Comparison of ENCODE assay signal across 9 cellular contexts in the genomic region with DNA sequence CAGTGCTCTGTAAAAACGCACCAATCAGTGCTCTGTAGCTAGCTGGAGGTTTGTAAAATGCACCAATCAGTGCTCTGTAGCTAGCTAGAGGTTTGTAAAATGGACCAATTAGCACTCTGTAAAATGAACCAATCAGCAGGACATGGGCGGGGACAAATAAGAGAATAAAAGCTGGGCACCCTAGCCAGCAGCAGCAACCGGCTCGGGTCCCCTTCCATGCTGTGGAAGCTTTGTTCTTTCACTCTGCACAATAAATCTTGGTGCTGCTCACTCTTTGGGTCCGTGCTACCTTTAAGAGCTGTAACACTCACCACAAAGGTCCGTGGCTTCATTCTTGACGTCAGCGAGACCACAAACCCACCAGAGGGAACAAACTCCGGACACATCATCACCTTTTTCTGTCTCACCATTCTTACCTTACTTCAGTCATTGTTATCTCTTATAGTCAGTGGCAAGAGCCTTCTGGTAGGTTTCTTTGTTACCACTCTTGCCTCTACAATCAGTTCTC. TPM values are rescaled to one million over a fixed set of nuclear protein-coding genes. Genes with fewer than 3 reads are reported as not detected.
DNase-seq lines count a peak whose midpoint lies in the region; ATAC-seq and TF ChIP-seq lines count a peak whose summit lies in the region.
"Not testable (repeated sequence)": the region's sequence is repeated elsewhere in the genome, so short reads cannot be mapped to it uniquely, and the experiment has no call there.
"Had no signal": no experiment of that assay in that cellular context is flagged by ENCODE, and none has a peak within 500 bp of the region (broad histone marks: within the 10 kb centered on the region; RNA-seq: fewer than 3 reads in every experiment).

No MANE protein-coding gene starts in this region.

- CTCF ChIA-PET in activated CD4-positive, alpha-beta T cell treated with anti-CD3 and anti-CD28 coated beads for 36 hours (lab: Charles Lee): interaction anchor here (0.6 to 1.2 kb wide), 2 partner anchors 20 to 418 kb away, joined by 3 read pairs; no protein-coding TSS in a partner anchor

- intact Hi-C loops in activated CD4-positive, alpha-beta T cell treated with anti-CD3 and anti-CD28 coated beads for 36 hours (cut with DNase I, micrococcal nuclease): loop anchor here (5.0 to 10.0 kb wide), 4 partner anchors 443 to 1213 kb away; partner anchors contain the start of genes NSUN6 (in 1 of the 2), PTER (in 1 of the 2) and TRDMT1 (in 1 of the 2)
- intact Hi-C loops in left ventricle myocardium inferior (cut with micrococcal nuclease): not testable (repeated sequence)

- H3K4me1 ChIP-seq in CD4-positive, CD25-positive, alpha-beta regulatory T cell (ENCODE audit: control insufficient read depth, insufficient read depth, low read length, poor library complexity, severe bottlenecking): peaks cover 68% of the 10 kb centered on the region
- peaks cover 86% of the 10 kb centered on the region for H3K4me1 ChIP-seq in left ventricle myocardium inferior

- peak; percentile 67 to 70 (median 69) for DNase-seq in CD4-positive, CD25-positive, alpha-beta regulatory T cell
- peak; percentile 9 for DNase-seq in M059J (ENCODE audit: low read depth)
- peak; percentile 72 for DNase-seq in activated CD4-positive, alpha-beta T cell treated with anti-CD3 and anti-CD28 coated beads for 36 hours
- DNase-seq in activated T-cell treated with anti-CD3 and anti-CD28 coated beads for 24 hours (ENCODE audit: low read depth): peak; percentile 48
- DNase-seq in activated naive CD4-positive, alpha-beta T cell treated with anti-CD3 and anti-CD28 coated beads, Interleukin-2, amount 50 U/mL, for 72 hours (ENCODE audit: low spot score in 2 of 2): peak; percentile 34 to 81
- DNase-seq in left ventricle myocardium inferior: not testable (repeated sequence)
- DNase-seq in stimulated activated CD4-positive, alpha-beta T cell treated with anti-CD3 and anti-CD28 coated beads, Interleukin-12 subunit alpha, Interleukin-12 subunit beta, amount 100 ng/mL, for 48 hours (ENCODE audit: low read depth in 2 of 3, low spot score in 1 of 3): peak; percentile 27 to 43 (median 31)
- peak; percentile 84 for DNase-seq in stimulated activated CD8-positive, alpha-beta memory T cell treated with anti-CD3 and anti-CD28 coated beads, Interleukin-4, amount 100 ng/mL, for 48 hours

- H3K36me3 ChIP-seq in CD4-positive, CD25-positive, alpha-beta regulatory T cell (ENCODE audit: control insufficient read depth, insufficient read depth, low read length): peaks cover 18% of the 10 kb centered on the region
- not testable (repeated sequence) for H3K36me3 ChIP-seq in left ventricle myocardium inferior

- H3K27me3 ChIP-seq in CD4-positive, CD25-positive, alpha-beta regulatory T cell (ENCODE audit: control insufficient read depth, insufficient read depth, low read length); left ventricle myocardium inferior (ENCODE audit: low read depth): not testable (repeated sequence)

- H3K9me3 Mint-ChIP-seq in CD4-positive, CD25-positive, alpha-beta regulatory T cell; activated naive CD4-positive, alpha-beta T cell treated with anti-CD3 and anti-CD28 coated beads, Interleukin-2, amount 50 U/mL, for 72 hours: not testable (repeated sequence)
- H3K9me3 Mint-ChIP-seq in activated CD4-positive, alpha-beta T cell treated with anti-CD3 and anti-CD28 coated beads for 36 hours (ENCODE audit: low read depth): peaks cover 11% of the 10 kb centered on the region

- peak overlapping the region; percentile 94 to 100 (median 98) for H3K4me3 Mint-ChIP-seq in CD4-positive, CD25-positive, alpha-beta regulatory T cell
- peak overlapping the region; percentile 64 for H3K4me3 Mint-ChIP-seq in activated CD4-positive, alpha-beta T cell treated with anti-CD3 and anti-CD28 coated beads for 36 hours

- peaks cover 22 to 85% (median 57%) of the 10 kb centered on the region in 4 donors for H3K4me1 Mint-ChIP-seq in CD4-positive, CD25-positive, alpha-beta regulatory T cell
- H3K4me1 Mint-ChIP-seq in activated CD4-positive, alpha-beta T cell treated with anti-CD3 and anti-CD28 coated beads for 36 hours: peaks cover 69% of the 10 kb centered on the region

- POLR2A ChIA-PET in activated CD4-positive, alpha-beta T cell treated with anti-CD3 and anti-CD28 coated beads for 36 hours (lab: Charles Lee): interaction anchor here (1.0 kb wide), 1 partner anchor 619 kb away, joined by 3 read pairs; no protein-coding TSS in a partner anchor

- not testable (repeated sequence) for H3K27me3 Mint-ChIP-seq in CD4-positive, CD25-positive, alpha-beta regulatory T cell; activated CD4-positive, alpha-beta T cell treated with anti-CD3 and anti-CD28 coated beads for 36 hours

- H3K27ac ChIP-seq in CD4-positive, CD25-positive, alpha-beta regulatory T cell (ENCODE audit: insufficient read depth, low read length, poor library complexity, severe bottlenecking): peak overlapping the region; percentile 97
- peak overlapping the region; percentile 1 for H3K27ac ChIP-seq in left ventricle myocardium inferior (replicated peaks)

- H3K9me3 ChIP-seq in CD4-positive, CD25-positive, alpha-beta regulatory T cell (ENCODE audit: control insufficient read depth in 2 of 2, low read length in 2 of 2); left ventricle myocardium inferior (replicated peaks): not testable (repeated sequence)

- TF ChIP-seq CTCF in left ventricle myocardium inferior (IDR thresholded peaks at IDR 0.05; ENCODE audit: borderline replicate concordance): not testable (repeated sequence)

- H3K36me3 Mint-ChIP-seq in CD4-positive, CD25-positive, alpha-beta regulatory T cell: peaks cover 56% of the 10 kb centered on the region
- peaks cover 50% of the 10 kb centered on the region for H3K36me3 Mint-ChIP-seq in activated CD4-positive, alpha-beta T cell treated with anti-CD3 and anti-CD28 coated beads for 36 hours (ENCODE audit: low read depth)
- peaks cover 35 to 74% of the 10 kb centered on the region in 2 donors for H3K36me3 Mint-ChIP-seq in activated naive CD4-positive, alpha-beta T cell treated with anti-CD3 and anti-CD28 coated beads, Interleukin-2, amount 50 U/mL, for 72 hours

- ATAC-seq in CD4-positive, CD25-positive, alpha-beta regulatory T cell (ENCODE audit: low read depth in 2 of 2): not testable (repeated sequence)
- peak; percentile 6 for ATAC-seq in activated CD4-positive, alpha-beta T cell treated with anti-CD3 and anti-CD28 coated beads for 36 hours
- ATAC-seq in activated naive CD4-positive, alpha-beta T cell treated with anti-CD3 and anti-CD28 coated beads, Interleukin-2, amount 50 U/mL, for 72 hours: peak; percentile 6 to 67

- peak overlapping the region; percentile 100 for H3K4me3 ChIP-seq in CD4-positive, CD25-positive, alpha-beta regulatory T cell (ENCODE audit: low read depth, low read length)
- H3K4me3 ChIP-seq in left ventricle myocardium inferior: not testable (repeated sequence)

- peak overlapping the region; percentile 94 to 100 (median 96) for H3K27ac Mint-ChIP-seq in CD4-positive, CD25-positive, alpha-beta regulatory T cell
- H3K27ac Mint-ChIP-seq in activated CD4-positive, alpha-beta T cell treated with anti-CD3 and anti-CD28 coated beads for 36 hours: peak overlapping the region; percentile 76
- H3K27ac Mint-ChIP-seq in activated naive CD4-positive, alpha-beta T cell treated with anti-CD3 and anti-CD28 coated beads, Interleukin-2, amount 50 U/mL, for 72 hours: peak overlapping the region; percentile 79 to 84

RNA-seq across cellular contexts. Expression of gene STAM, which starts 4.3 kb away (rescaled TPM):
- 154 TPM for total RNA-seq in CD4-positive, CD25-positive, alpha-beta regulatory T cell
- polyA plus RNA-seq in CD4-positive, CD25-positive, alpha-beta regulatory T cell: 10 to 100 TPM; 48.0 to 93.3 (median 67.0) TPM
- 15.5 and 18.4 TPM in 2 replicates for total RNA-seq in M059J (2014; rRNA removed; shearing (Covaris generic))
- total RNA-seq in activated CD4-positive, alpha-beta T cell treated with anti-CD3 and anti-CD28 coated beads for 36 hours: 10 to 100 TPM; 17.9 to 23.8 TPM
- 10 to 100 TPM; 22.3 to 30.8 TPM for total RNA-seq in activated naive CD4-positive, alpha-beta T cell treated with anti-CD3 and anti-CD28 coated beads, Interleukin-2, amount 50 U/mL, for 72 hours
- 21.3 TPM for total RNA-seq in left ventricle myocardium inferior

RNA-seq across cellular contexts. Expression of gene HACD1, which starts 31.1 kb away (rescaled TPM):
- total RNA-seq in CD4-positive, CD25-positive, alpha-beta regulatory T cell: 22.0 TPM
- polyA plus RNA-seq in CD4-positive, CD25-positive, alpha-beta regulatory T cell: 10 to 100 TPM; 28.4 to 65.8 (median 47.0) TPM
- total RNA-seq in M059J (2014; rRNA removed; shearing (Covaris generic)): 32.0 and 37.5 TPM in 2 replicates
- 1 to 10 TPM; 1.7 to 2.2 TPM for total RNA-seq in activated CD4-positive, alpha-beta T cell treated with anti-CD3 and anti-CD28 coated beads for 36 hours
- total RNA-seq in activated naive CD4-positive, alpha-beta T cell treated with anti-CD3 and anti-CD28 coated beads, Interleukin-2, amount 50 U/mL, for 72 hours: 1 to 10 TPM; 1.8 to 2.0 TPM
- 173 TPM for total RNA-seq in left ventricle myocardium inferior
- total RNA-seq: T-helper 1 cell treated with Interleukin-12 subunit alpha and Interleukin-12 subunit beta and Interleukin-4 antibody, amounts not matched to agents 30 ng/mL and 1 ng/mL, for 36 hours had no signal
